1 cellular context compared by ENCODE assay signal in the genomic region with DNA sequence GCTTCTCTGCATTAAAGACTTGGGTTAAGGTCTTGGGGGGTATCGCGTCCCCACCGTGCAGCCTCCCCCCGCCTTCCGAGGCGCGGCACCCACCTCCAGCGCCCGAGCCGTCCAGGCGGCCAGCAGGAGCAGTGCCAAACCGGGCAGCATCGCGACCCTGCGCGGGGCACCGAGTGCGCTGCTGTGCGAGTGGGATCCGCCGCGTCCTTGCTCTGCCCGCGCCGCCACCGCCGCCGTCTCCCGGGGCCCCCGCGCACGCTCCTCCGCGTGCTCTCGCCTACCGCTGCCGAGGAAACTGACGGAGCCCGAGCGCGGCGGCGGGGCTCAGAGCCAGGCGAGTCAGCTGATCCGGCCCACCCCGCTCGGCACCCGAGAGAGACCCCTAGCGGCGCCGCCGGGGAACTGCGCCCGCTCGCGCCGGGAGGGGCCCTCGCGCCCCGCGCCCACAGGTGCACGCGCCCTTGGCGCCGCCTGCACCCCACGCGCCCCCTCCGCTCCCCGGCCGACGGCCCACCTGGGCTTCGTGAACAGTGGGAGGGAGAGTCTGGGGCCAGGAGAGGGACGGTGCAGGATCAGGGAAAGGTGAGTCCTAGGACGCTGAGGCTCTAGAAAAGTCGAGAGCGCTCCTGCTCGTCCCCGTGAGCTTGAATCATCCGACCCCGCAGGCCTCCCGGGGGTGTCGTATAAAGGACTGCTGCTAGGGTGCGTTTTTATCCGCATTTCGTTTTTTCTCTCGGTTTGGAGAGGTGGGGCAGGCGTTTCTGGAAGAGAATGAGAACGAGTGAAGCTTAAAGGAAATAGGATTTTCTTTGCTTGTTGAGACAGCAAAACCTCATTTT.
A peak's percentile ranks its signal among the peaks of the same experiment; 100 is the strongest.
TF ChIP-seq lines count a peak whose summit lies in the region.

A gene (minus strand): TSS at position 300 of the 839 bp plus-strand sequence. CDS start 150 bp downstream, at position 150.

TF ChIP-seq in SK-N-SH, 30 proteins besides CTCF, POLR2A, EP300 and RAD21 (continued from another document):
- TF ChIP-seq GATA2 (CRISPR knock-in tag; IDR thresholded peaks at IDR 0.05) = 0 out of 2 replicates have a peak, but pooled peaks have one; percentile 2
- TF ChIP-seq, protein P1, sequence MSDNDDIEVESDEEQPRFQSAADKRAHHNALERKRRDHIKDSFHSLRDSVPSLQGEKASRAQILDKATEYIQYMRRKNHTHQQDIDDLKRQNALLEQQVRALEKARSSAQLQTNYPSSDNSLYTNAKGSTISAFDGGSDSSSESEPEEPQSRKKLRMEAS (IDR thresholded peaks at IDR 0.05; ENCODE audit: low read depth) = peak; percentile 77; the same call in 1 of the 2 replicates
- TF ChIP-seq CHD2 (IDR thresholded peaks at IDR 0.05; ENCODE audit: low read length, partially characterized antibody) = peak; percentile 34
- TF ChIP-seq, protein P2, sequence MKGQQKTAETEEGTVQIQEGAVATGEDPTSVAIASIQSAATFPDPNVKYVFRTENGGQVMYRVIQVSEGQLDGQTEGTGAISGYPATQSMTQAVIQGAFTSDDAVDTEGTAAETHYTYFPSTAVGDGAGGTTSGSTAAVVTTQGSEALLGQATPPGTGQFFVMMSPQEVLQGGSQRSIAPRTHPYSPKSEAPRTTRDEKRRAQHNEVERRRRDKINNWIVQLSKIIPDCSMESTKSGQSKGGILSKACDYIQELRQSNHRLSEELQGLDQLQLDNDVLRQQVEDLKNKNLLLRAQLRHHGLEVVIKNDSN (IDR thresholded peaks at IDR 0.05; ENCODE audit: borderline replicate concordance, low read depth) = peak; percentile 88
- TF ChIP-seq, protein P3, sequence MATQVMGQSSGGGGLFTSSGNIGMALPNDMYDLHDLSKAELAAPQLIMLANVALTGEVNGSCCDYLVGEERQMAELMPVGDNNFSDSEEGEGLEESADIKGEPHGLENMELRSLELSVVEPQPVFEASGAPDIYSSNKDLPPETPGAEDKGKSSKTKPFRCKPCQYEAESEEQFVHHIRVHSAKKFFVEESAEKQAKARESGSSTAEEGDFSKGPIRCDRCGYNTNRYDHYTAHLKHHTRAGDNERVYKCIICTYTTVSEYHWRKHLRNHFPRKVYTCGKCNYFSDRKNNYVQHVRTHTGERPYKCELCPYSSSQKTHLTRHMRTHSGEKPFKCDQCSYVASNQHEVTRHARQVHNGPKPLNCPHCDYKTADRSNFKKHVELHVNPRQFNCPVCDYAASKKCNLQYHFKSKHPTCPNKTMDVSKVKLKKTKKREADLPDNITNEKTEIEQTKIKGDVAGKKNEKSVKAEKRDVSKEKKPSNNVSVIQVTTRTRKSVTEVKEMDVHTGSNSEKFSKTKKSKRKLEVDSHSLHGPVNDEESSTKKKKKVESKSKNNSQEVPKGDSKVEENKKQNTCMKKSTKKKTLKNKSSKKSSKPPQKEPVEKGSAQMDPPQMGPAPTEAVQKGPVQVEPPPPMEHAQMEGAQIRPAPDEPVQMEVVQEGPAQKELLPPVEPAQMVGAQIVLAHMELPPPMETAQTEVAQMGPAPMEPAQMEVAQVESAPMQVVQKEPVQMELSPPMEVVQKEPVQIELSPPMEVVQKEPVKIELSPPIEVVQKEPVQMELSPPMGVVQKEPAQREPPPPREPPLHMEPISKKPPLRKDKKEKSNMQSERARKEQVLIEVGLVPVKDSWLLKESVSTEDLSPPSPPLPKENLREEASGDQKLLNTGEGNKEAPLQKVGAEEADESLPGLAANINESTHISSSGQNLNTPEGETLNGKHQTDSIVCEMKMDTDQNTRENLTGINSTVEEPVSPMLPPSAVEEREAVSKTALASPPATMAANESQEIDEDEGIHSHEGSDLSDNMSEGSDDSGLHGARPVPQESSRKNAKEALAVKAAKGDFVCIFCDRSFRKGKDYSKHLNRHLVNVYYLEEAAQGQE (IDR thresholded peaks at IDR 0.05; ENCODE audit: low read depth, low read length) = no peak
- TF ChIP-seq RXRA (IDR thresholded peaks at IDR 0.05; ENCODE audit: borderline replicate concordance, low read depth) = no peak
- TF ChIP-seq SIN3A (IDR thresholded peaks at IDR 0.05; ENCODE audit: borderline replicate concordance, low read depth, low read length) = peak; percentile 63; the same call in 1 of the 2 replicates
- no peak for TF ChIP-seq NRF1 (IDR thresholded peaks at IDR 0.05; ENCODE audit: low read depth, low read length)
- TF ChIP-seq SMC3 (IDR thresholded peaks at IDR 0.05; ENCODE audit: low read depth, low read length) = peak; percentile 51
- TF ChIP-seq ELF1 (IDR thresholded peaks at IDR 0.05) = no peak
- TF ChIP-seq TAF1 (IDR thresholded peaks at IDR 0.05; ENCODE audit: borderline replicate concordance, low read depth, low read length) = peak; percentile 82
